21 cellular contexts compared by ENCODE assay signal in the genomic region with DNA sequence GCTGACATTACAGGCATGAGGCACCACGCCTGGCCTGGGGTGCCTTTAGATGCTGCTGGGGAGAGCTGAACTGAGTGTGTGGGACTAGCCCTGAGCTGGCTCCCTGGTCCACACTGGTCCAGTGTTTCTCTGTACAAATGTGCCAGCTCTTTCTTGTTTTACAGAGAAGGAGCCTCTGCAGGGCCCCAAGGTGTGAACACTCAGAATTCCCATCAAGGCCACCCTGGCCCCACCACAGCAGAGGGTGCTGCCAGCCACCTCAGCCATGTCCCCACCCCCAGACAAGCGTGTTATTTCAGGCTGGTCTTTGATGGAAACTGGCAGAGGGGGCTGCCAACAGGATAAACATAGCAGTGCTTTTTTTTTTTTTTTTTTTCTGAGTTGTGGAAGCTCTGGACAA.
DNase-seq lines count a peak whose midpoint lies in the region; ATAC-seq and TF ChIP-seq lines count a peak whose summit lies in the region.
"Had no signal": no experiment of that assay in that cellular context is flagged by ENCODE, and none has a peak within 500 bp of the region (broad histone marks: within the 10 kb centered on the region; RNA-seq: fewer than 3 reads in every experiment).

No MANE protein-coding gene starts in this region.

- H3K4me2 ChIP-seq in parathyroid adenoma (ENCODE audit: low read length) (no peak overlapping the region), GM23248 (ENCODE audit: unreplicated experiment) (no peak overlapping the region)

- H3K4me3 ChIP-seq in right atrium auricular region: no peak overlapping the region
- H3K4me3 ChIP-seq in parathyroid adenoma (ENCODE audit: low read depth, low read length): no peak overlapping the region
- no peak overlapping the region for H3K4me3 ChIP-seq in GM23248

- H3K27me3 ChIP-seq in right atrium auricular region: no peaks in the 10 kb centered on the region
- no peaks in the 10 kb centered on the region for H3K27me3 ChIP-seq in parathyroid adenoma (ENCODE audit: control insufficient read depth, insufficient read depth, low read length)
- H3K27me3 ChIP-seq in GM23248 (replicated peaks; ENCODE audit: insufficient read depth): no peaks in the 10 kb centered on the region

- TF ChIP-seq CTCF in right atrium auricular region (IDR thresholded peaks at IDR 0.05): no peak
- no peak for TF ChIP-seq CTCF in parathyroid adenoma (IDR thresholded peaks at IDR 0.05)
- TF ChIP-seq CTCF in Calu3 (IDR thresholded peaks at IDR 0.05; ENCODE audit: unreplicated experiment): no peak

- peak overlapping the region; percentile 31 for H2AFZ ChIP-seq in parathyroid adenoma
- no peak overlapping the region for H2AFZ ChIP-seq in GM23248

- 48 to 64% methylated on average over 2 of the region's 2 CpGs for WGBS in GM23248 (ENCODE audit: low coverage in 1 of 2, low lambda C conversion rate in 2 of 2, missing lambda C conversion rate in 2 of 2), 2 experiments

- H3K4me1 ChIP-seq in right atrium auricular region: peaks cover 0 to 42% of the 10 kb centered on the region in 2 donors
- H3K4me1 ChIP-seq in parathyroid adenoma: peaks cover 61% of the 10 kb centered on the region
- no peaks in the 10 kb centered on the region for H3K4me1 ChIP-seq in GM23248 (ENCODE audit: insufficient read depth)

- DNase-seq in Right ventricle myocardium inferior (ENCODE audit: missing footprints) (no peak), cardiac septum (ENCODE audit: low spot score) (no peak), right atrium auricular region (ENCODE audit: low spot score) (peak; percentile 44), GM23248 (no peak), Calu3 (no peak)
- DNase-seq in effector CD8-positive, alpha-beta T cell (lab: John Stamatoyannopoulos, UW): no peak
- DNase-seq: CD8-positive, alpha-beta memory T cell; DMS53; GDM1; H9; HFFc6; Kasumi-1; NCI-H1417; NCI-H187; NCI-H446; NCI-H526; SHP77 had no signal

- no peaks in the 10 kb centered on the region for H3K9me2 ChIP-seq in GM23248 (ENCODE audit: insufficient read depth)

- peaks cover 58% of the 10 kb centered on the region for H3K27me3 Mint-ChIP-seq in Calu3 (ENCODE audit: unreplicated experiment)

- peaks cover 2% of the 10 kb centered on the region for H3K9me3 Mint-ChIP-seq in Calu3 (ENCODE audit: low read depth, unreplicated experiment)
- H3K9me3 Mint-ChIP-seq: CD8-positive, alpha-beta memory T cell; H9; HFFc6 had no signal

- in situ Hi-C loops in GM23248 (cut with MboI): no loop called here

- no peak overlapping the region for H3K4me3 Mint-ChIP-seq in Calu3 (ENCODE audit: low read depth, unreplicated experiment)
- H3K4me3 Mint-ChIP-seq: CD8-positive, alpha-beta memory T cell; H9; HFFc6 had no signal

- no peaks in the 10 kb centered on the region for H3F3A ChIP-seq in GM23248 (ENCODE audit: insufficient read depth)

- H3K4me1 Mint-ChIP-seq in Calu3 (ENCODE audit: low read depth, unreplicated experiment): no peaks in the 10 kb centered on the region
- H3K4me1 Mint-ChIP-seq: CD8-positive, alpha-beta memory T cell had no signal

- no peak overlapping the region for H3K27ac Mint-ChIP-seq in Calu3 (ENCODE audit: unreplicated experiment)
- H3K27ac Mint-ChIP-seq: CD8-positive, alpha-beta memory T cell; HFFc6 had no signal

- CTCF ChIA-PET in Calu3 (lab: Charles Lee): no interaction called here

- H3K79me2 ChIP-seq in parathyroid adenoma (no peaks in the 10 kb centered on the region), GM23248 (ENCODE audit: insufficient read depth) (no peaks in the 10 kb centered on the region)

- no peaks in the 10 kb centered on the region for H3K9me3 ChIP-seq in right atrium auricular region
- no peaks in the 10 kb centered on the region for H3K9me3 ChIP-seq in parathyroid adenoma (ENCODE audit: control insufficient read depth, low read length)
- no peaks in the 10 kb centered on the region for H3K9me3 ChIP-seq in GM23248 (ENCODE audit: low read depth)

- H3K9ac ChIP-seq in parathyroid adenoma: no peak overlapping the region
- H3K9ac ChIP-seq in GM23248: no peak overlapping the region

- H4K20me1 ChIP-seq in GM23248 (ENCODE audit: insufficient read depth): no peaks in the 10 kb centered on the region

- H3K36me3 ChIP-seq in right atrium auricular region (no peaks in the 10 kb centered on the region), parathyroid adenoma (ENCODE audit: control insufficient read depth, insufficient read depth, low read length) (no peaks in the 10 kb centered on the region), GM23248 (ENCODE audit: low read depth) (no peaks in the 10 kb centered on the region)

- peak; percentile 88 for ATAC-seq in Right ventricle myocardium inferior
- no peak for ATAC-seq in HG02763 (IDR thresholded peaks at IDR 0.05; ENCODE audit: unreplicated experiment)

- intact Hi-C loops in Right ventricle myocardium inferior (cut with DNase I): loop anchor here (2.0 to 5.0 kb wide), 2 partner anchors 44 to 107 kb away; a partner anchor contains a TSS
- intact Hi-C loops in cardiac septum (cut with DNase I): loop anchor here (5.0 kb wide), 1 partner anchor 104 kb away; no protein-coding TSS in a partner anchor
- intact Hi-C loops in Calu3 (cut with micrococcal nuclease; ENCODE audit: unreplicated experiment): no loop called here

- H3K36me3 Mint-ChIP-seq in Calu3 (ENCODE audit: insufficient read depth, unreplicated experiment): no peaks in the 10 kb centered on the region
- H3K36me3 Mint-ChIP-seq: CD8-positive, alpha-beta memory T cell had no signal

- peak overlapping the region; percentile 62 to 75 for H3K27ac ChIP-seq in right atrium auricular region
- H3K27ac ChIP-seq in parathyroid adenoma: peak overlapping the region; percentile 74
- no peak overlapping the region for H3K27ac ChIP-seq in GM23248
- H3K27ac ChIP-seq: 22Rv1, C4-2B had no signal

- no TSS peak for BruUV-seq in Calu3 (replicated peaks; lab: Mats Ljungman, UMichigan)
